26 cellular contexts compared by ENCODE assay signal in the genomic region with DNA sequence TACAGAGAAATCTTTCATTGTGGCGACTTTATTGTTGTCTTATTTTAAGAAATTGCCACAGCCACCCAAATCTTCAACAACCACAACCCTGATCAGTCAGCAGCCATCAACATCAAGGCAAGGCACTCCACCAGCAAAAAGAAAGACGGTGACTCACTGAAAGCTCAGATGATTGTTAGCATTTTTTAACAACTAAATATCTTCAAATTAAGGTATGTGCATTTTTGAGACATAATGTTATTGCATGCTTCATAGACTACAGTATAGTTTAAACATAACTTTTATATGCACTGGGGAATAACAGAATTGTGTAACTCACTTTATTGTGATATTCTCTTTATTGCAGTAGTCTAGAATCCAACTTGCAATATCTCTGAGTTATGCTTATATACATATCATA.
"Had no signal": no experiment of that assay in that cellular context is flagged by ENCODE, and none has a peak within 500 bp of the region (broad histone marks: within the 10 kb centered on the region; RNA-seq: fewer than 3 reads in every experiment).

No MANE protein-coding gene starts in this region.

- H3K27me3 ChIP-seq: ascending aorta, breast epithelium, right lobe of liver, tibial artery had no signal

- H3K36me3 ChIP-seq: ascending aorta, breast epithelium, right lobe of liver, tibial artery, WERI-Rb-1 had no signal

- FAIRE-seq: small intestine, urothelium cell line had no signal

- H3K4me3 Mint-ChIP-seq: activated CD8-positive, alpha-beta T cell treated with anti-CD3 and anti-CD28 coated beads, Interleukin-2, amount 10 ng/mL, durations not matched to agents 7 days and 5 days; activated naive CD4-positive, alpha-beta T cell treated with anti-CD3 and anti-CD28 coated beads, Interleukin-2, amount 50 U/mL, for 24 hours; central memory CD8-positive, alpha-beta T cell; naive B cell; stimulated activated effector memory CD8-positive, alpha-beta T cell treated with anti-CD3 and anti-CD28 coated beads, Interleukin-12 subunit alpha, Interleukin-12 subunit beta, amount 100 ng/mL, for 72 hours; stimulated activated naive CD8-positive, alpha-beta T cell treated with anti-CD3 and anti-CD28 coated beads, Interleukin-15, amount 100 ng/mL, for 72 hours; T-helper 2 cell treated with Interferon-gamma antibody and Interleukin-4, amounts not matched to agents 5 μg/mL and 100 μg/mL, for 36 hours had no signal

- H3K27ac ChIP-seq: ascending aorta, breast epithelium, coronary artery, epithelial cell of prostate, parathyroid adenoma, right lobe of liver, tibial artery, WERI-Rb-1 had no signal

- H3K4me1 ChIP-seq: ascending aorta, breast epithelium, parathyroid adenoma, right lobe of liver, tibial artery had no signal

- H3K27me3 Mint-ChIP-seq: central memory CD8-positive, alpha-beta T cell; stimulated activated naive CD8-positive, alpha-beta T cell treated with anti-CD3 and anti-CD28 coated beads, Interleukin-15, amount 100 ng/mL, for 72 hours had no signal

- H3K9me3 Mint-ChIP-seq: activated naive CD4-positive, alpha-beta T cell treated with anti-CD3 and anti-CD28 coated beads, Interleukin-2, amount 50 U/mL, for 24 hours; central memory CD8-positive, alpha-beta T cell; naive B cell; stimulated activated effector memory CD8-positive, alpha-beta T cell treated with anti-CD3 and anti-CD28 coated beads, Interleukin-12 subunit alpha, Interleukin-12 subunit beta, amount 100 ng/mL, for 72 hours; stimulated activated naive CD8-positive, alpha-beta T cell treated with anti-CD3 and anti-CD28 coated beads, Interleukin-15, amount 100 ng/mL, for 72 hours; T-helper 2 cell treated with Interferon-gamma antibody and Interleukin-4, amounts not matched to agents 5 μg/mL and 100 μg/mL, for 36 hours had no signal

- H3K27ac Mint-ChIP-seq: activated CD8-positive, alpha-beta T cell treated with anti-CD3 and anti-CD28 coated beads, Interleukin-2, amount 10 ng/mL, durations not matched to agents 7 days and 5 days; activated naive CD4-positive, alpha-beta T cell treated with anti-CD3 and anti-CD28 coated beads, Interleukin-2, amount 50 U/mL, for 24 hours; naive B cell; stimulated activated effector memory CD8-positive, alpha-beta T cell treated with anti-CD3 and anti-CD28 coated beads, Interleukin-12 subunit alpha, Interleukin-12 subunit beta, amount 100 ng/mL, for 72 hours; stimulated activated naive CD8-positive, alpha-beta T cell treated with anti-CD3 and anti-CD28 coated beads, Interleukin-15, amount 100 ng/mL, for 72 hours; T-helper 2 cell treated with Interferon-gamma antibody and Interleukin-4, amounts not matched to agents 5 μg/mL and 100 μg/mL, for 36 hours had no signal

- DNase-seq: activated CD4-positive, alpha-beta T cell treated with anti-CD3 and anti-CD28 coated beads for 1 hour; activated CD4-positive, alpha-beta T cell treated with anti-CD3 and anti-CD28 coated beads, Interleukin-2, amount 50 U/mL, for 1 hour; activated CD8-positive, alpha-beta T cell treated with anti-CD3 and anti-CD28 coated beads, Interleukin-2, amount 10 ng/mL, durations not matched to agents 7 days and 5 days; activated gamma-delta T cell treated with Interleukin-2 at 50 U/mL for 16 hours; activated T-cell treated with anti-CD3 and anti-CD28 coated beads, Interleukin-2, amount 50 U/mL, for 1 hour; foreskin fibroblast; naive B cell; nucleus accumbens; right lobe of liver; small intestine; stimulated activated CD4-positive, alpha-beta T cell treated with anti-CD3 and anti-CD28 coated beads, Interleukin-2, amount 100 ng/mL, for 24 hours; stimulated activated naive CD8-positive, alpha-beta T cell treated with anti-CD3 and anti-CD28 coated beads, Interleukin-15, amount 100 ng/mL, for 72 hours; tibial artery; WERI-Rb-1 had no signal

- H3K9me3 ChIP-seq: ascending aorta, breast epithelium, right lobe of liver, tibial artery had no signal

- H3K36me3 Mint-ChIP-seq: activated naive CD4-positive, alpha-beta T cell treated with anti-CD3 and anti-CD28 coated beads, Interleukin-2, amount 50 U/mL, for 24 hours; naive B cell; stimulated activated effector memory CD8-positive, alpha-beta T cell treated with anti-CD3 and anti-CD28 coated beads, Interleukin-12 subunit alpha, Interleukin-12 subunit beta, amount 100 ng/mL, for 72 hours had no signal

- H3K4me1 Mint-ChIP-seq: activated naive CD4-positive, alpha-beta T cell treated with anti-CD3 and anti-CD28 coated beads, Interleukin-2, amount 50 U/mL, for 24 hours; central memory CD8-positive, alpha-beta T cell; naive B cell; stimulated activated effector memory CD8-positive, alpha-beta T cell treated with anti-CD3 and anti-CD28 coated beads, Interleukin-12 subunit alpha, Interleukin-12 subunit beta, amount 100 ng/mL, for 72 hours; stimulated activated naive CD8-positive, alpha-beta T cell treated with anti-CD3 and anti-CD28 coated beads, Interleukin-15, amount 100 ng/mL, for 72 hours had no signal

- H3K4me3 ChIP-seq: ascending aorta, breast epithelium, coronary artery, lung, right lobe of liver, tibial artery had no signal

- ATAC-seq: activated CD8-positive, alpha-beta T cell treated with anti-CD3 and anti-CD28 coated beads, Interleukin-2, amount 10 ng/mL, durations not matched to agents 7 days and 5 days; left lobe of liver; right lobe of liver; stimulated activated effector memory CD8-positive, alpha-beta T cell treated with anti-CD3 and anti-CD28 coated beads, Interleukin-12 subunit alpha, Interleukin-12 subunit beta, amount 100 ng/mL, for 72 hours; stimulated activated naive CD8-positive, alpha-beta T cell treated with anti-CD3 and anti-CD28 coated beads, Interleukin-15, amount 100 ng/mL, for 72 hours had no signal
